In the genomic region with DNA sequence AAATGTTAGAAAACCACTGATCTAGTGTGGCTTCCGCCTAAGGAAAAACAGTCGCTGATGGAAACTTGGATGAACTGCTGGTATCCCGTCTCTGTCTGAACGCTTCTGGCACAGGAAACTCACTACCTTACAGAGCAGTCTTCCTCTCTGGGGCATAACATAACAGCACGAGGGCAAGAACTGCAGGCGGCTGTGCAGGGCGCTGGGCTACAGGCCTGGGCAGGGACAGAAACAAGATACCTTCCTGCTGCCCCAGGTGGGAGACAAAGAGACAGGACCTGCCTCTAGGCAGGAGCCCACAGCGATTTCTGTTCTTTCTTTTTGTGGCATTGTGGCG, we compare ENCODE assay signal across 1 cellular context.
TF ChIP-seq lines count a peak whose summit lies in the region.

No MANE protein-coding gene starts in this region.

TF ChIP-seq in GM23338, 12 proteins besides CTCF, POLR2A, EP300 and RAD21 (continued from another document):
- TF ChIP-seq, protein P1, sequence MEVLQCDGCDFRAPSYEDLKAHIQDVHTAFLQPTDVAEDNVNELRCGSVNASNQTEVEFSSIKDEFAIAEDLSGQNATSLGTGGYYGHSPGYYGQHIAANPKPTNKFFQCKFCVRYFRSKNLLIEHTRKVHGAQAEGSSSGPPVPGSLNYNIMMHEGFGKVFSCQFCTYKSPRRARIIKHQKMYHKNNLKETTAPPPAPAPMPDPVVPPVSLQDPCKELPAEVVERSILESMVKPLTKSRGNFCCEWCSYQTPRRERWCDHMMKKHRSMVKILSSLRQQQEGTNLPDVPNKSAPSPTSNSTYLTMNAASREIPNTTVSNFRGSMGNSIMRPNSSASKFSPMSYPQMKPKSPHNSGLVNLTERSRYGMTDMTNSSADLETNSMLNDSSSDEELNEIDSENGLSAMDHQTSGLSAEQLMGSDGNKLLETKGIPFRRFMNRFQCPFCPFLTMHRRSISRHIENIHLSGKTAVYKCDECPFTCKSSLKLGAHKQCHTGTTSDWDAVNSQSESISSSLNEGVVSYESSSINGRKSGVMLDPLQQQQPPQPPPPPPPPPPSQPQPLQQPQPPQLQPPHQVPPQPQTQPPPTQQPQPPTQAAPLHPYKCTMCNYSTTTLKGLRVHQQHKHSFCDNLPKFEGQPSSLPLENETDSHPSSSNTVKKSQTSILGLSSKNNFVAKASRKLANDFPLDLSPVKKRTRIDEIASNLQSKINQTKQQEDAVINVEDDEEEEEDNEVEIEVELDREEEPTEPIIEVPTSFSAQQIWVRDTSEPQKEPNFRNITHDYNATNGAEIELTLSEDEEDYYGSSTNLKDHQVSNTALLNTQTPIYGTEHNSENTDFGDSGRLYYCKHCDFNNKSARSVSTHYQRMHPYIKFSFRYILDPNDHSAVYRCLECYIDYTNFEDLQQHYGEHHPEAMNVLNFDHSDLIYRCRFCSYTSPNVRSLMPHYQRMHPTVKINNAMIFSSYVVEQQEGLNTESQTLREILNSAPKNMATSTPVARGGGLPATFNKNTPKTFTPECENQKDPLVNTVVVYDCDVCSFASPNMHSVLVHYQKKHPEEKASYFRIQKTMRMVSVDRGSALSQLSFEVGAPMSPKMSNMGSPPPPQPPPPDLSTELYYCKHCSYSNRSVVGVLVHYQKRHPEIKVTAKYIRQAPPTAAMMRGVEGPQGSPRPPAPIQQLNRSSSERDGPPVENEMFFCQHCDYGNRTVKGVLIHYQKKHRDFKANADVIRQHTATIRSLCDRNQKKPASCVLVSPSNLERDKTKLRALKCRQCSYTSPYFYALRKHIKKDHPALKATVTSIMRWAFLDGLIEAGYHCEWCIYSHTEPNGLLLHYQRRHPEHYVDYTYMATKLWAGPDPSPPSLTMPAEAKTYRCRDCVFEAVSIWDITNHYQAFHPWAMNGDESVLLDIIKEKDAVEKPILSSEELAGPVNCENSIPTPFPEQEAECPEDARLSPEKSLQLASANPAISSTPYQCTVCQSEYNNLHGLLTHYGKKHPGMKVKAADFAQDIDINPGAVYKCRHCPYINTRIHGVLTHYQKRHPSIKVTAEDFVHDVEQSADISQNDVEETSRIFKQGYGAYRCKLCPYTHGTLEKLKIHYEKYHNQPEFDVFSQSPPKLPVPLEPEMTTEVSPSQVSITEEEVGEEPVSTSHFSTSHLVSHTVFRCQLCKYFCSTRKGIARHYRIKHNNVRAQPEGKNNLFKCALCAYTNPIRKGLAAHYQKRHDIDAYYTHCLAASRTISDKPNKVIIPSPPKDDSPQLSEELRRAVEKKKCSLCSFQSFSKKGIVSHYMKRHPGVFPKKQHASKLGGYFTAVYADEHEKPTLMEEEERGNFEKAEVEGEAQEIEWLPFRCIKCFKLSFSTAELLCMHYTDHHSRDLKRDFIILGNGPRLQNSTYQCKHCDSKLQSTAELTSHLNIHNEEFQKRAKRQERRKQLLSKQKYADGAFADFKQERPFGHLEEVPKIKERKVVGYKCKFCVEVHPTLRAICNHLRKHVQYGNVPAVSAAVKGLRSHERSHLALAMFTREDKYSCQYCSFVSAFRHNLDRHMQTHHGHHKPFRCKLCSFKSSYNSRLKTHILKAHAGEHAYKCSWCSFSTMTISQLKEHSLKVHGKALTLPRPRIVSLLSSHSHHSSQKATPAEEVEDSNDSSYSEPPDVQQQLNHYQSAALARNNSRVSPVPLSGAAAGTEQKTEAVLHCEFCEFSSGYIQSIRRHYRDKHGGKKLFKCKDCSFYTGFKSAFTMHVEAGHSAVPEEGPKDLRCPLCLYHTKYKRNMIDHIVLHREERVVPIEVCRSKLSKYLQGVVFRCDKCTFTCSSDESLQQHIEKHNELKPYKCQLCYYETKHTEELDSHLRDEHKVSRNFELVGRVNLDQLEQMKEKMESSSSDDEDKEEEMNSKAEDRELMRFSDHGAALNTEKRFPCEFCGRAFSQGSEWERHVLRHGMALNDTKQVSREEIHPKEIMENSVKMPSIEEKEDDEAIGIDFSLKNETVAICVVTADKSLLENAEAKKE (CRISPR knock-in tag; IDR thresholded peaks at IDR 0.05) = no peak
- TF ChIP-seq EZH2 (IDR thresholded peaks at IDR 0.05; ENCODE audit: low read depth, unreplicated experiment) (no peak), NANOG (IDR thresholded peaks at IDR 0.05; ENCODE audit: borderline replicate concordance) (no peak)
